13 cellular contexts compared by ENCODE assay signal in the genomic region with DNA sequence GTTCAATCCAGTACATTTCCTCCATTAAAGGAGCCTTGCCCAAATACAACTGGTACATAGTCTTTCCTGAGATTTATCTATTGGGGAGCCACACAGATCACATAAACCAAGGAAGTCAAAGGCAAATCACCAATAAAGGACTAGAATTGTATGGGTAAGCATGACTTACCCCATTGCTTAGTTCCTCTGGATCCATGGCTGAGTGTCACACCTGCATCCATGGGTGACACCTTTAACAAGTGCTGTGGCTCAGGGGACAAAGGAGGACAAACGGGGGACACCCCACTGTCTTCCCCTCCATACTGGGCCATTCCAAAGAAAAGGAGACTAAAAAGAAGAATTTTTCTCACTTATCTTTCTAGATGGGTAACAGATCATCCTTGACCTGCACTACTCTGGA.
"Had no signal": no experiment of that assay in that cellular context is flagged by ENCODE, and none has a peak within 500 bp of the region (broad histone marks: within the 10 kb centered on the region; RNA-seq: fewer than 3 reads in every experiment).

No MANE protein-coding gene starts in this region.

- H2AFZ ChIP-seq: hepatocyte had no signal

- H3K4me3 ChIP-seq: hepatocyte, tibial artery had no signal

- DNase-seq: activated CD4-positive, alpha-beta T cell treated with anti-CD3 and anti-CD28 coated beads for 1 hour; activated gamma-delta T cell treated with Interleukin-2 at 50 U/mL for 16 hours; activated T-cell treated with anti-CD3 and anti-CD28 coated beads, Interleukin-2, amount 50 U/mL, for 1 hour; aorta; foreskin melanocyte; islet precursor cell; left cardiac atrium; nephron progenitor cell; small intestine; stimulated activated CD4-positive, alpha-beta T cell treated with anti-CD3 and anti-CD28 coated beads, Interleukin-2, amount 100 ng/mL, for 24 hours; stimulated activated naive CD8-positive, alpha-beta T cell treated with anti-CD3 and anti-CD28 coated beads, Interleukin-15, amount 100 ng/mL, for 72 hours; tibial artery had no signal

- H3K4me2 ChIP-seq: hepatocyte had no signal

- H3K27ac ChIP-seq: hepatocyte, tibial artery had no signal

- H3K27me3 ChIP-seq: hepatocyte, tibial artery had no signal

- H3K79me2 ChIP-seq: hepatocyte had no signal

- H3K4me1 ChIP-seq: tibial artery had no signal
